29 cellular contexts compared by ENCODE assay signal in the genomic region with DNA sequence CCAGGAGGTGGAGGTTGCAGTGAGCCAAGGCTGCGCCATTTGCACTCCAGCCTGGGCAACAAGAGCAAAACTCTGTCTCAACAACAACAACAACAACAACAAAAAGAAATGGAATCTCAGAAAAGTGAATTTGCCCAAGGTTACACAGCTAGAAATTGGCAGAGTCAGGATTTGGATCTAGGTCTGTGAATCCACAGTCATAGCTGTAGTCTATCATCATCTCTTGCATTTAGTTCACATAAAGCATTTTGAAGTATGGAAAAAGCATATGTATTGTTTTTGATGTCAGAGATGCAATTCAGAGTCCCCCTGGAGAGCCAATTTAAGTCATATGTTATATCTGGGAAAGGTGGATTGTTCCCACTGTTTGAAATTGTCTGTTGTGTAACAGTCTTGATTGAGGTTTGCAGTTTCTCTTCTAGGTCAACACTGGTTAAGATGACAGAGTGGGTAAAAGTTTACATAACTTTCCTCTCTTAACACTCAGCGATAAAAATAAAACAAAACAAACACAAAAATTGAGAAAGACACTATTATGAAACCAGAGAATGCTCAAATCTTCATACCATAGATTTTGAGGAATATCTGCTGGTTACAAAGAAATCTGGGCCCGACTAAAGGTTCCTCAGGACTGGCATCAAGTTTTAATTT. TPM values are rescaled to one million over a fixed set of nuclear protein-coding genes. Genes with fewer than 3 reads are reported as not detected.
A peak's percentile ranks its signal among the peaks of the same experiment; 100 is the strongest.
DNase-seq lines count a peak whose midpoint lies in the region; TF ChIP-seq lines count a peak whose summit lies in the region.
"Had no signal": no experiment of that assay in that cellular context is flagged by ENCODE, and none has a peak within 500 bp of the region (broad histone marks: within the 10 kb centered on the region; RNA-seq: fewer than 3 reads in every experiment).

No MANE protein-coding gene starts in this region.

- H3K27me3 ChIP-seq in PC-9 (ENCODE audit: insufficient read depth, low read depth) = no peaks in the 10 kb centered on the region
- H3K27me3 ChIP-seq: esophagus squamous epithelium, neutrophil, tibial nerve had no signal

- no peak overlapping the region for H3K4me3 Mint-ChIP-seq in progenitor cell of endocrine pancreas (ENCODE audit: low read depth)
- H3K4me3 Mint-ChIP-seq: activated naive CD8-positive, alpha-beta T cell treated with anti-CD3 and anti-CD28 coated beads, Interleukin-2, amount 50 U/mL, for 24 hours; B cell; CD8-positive, alpha-beta memory T cell; endodermal cell; T-helper 1 cell treated with Interleukin-12 subunit alpha and Interleukin-12 subunit beta and Interleukin-4 antibody, amounts not matched to agents 30 μg/mL and 1 μg/mL, for 36 hours had no signal

- peak overlapping the region; percentile 31 for H3K27ac Mint-ChIP-seq in progenitor cell of endocrine pancreas
- H3K27ac Mint-ChIP-seq: activated naive CD8-positive, alpha-beta T cell treated with anti-CD3 and anti-CD28 coated beads, Interleukin-2, amount 50 U/mL, for 24 hours; B cell; endodermal cell; T-helper 1 cell treated with Interleukin-12 subunit alpha and Interleukin-12 subunit beta and Interleukin-4 antibody, amounts not matched to agents 30 μg/mL and 1 μg/mL, for 36 hours had no signal

- H3K27ac ChIP-seq in PC-9 = 0 out of 2 replicates have a peak overlapping the region, but pooled peaks have one; percentile 19
- H3K27ac ChIP-seq: esophagus squamous epithelium, neutrophil, RWPE1 had no signal

- no peaks in the 10 kb centered on the region for H3K27me3 Mint-ChIP-seq in progenitor cell of endocrine pancreas
- H3K27me3 Mint-ChIP-seq: activated naive CD8-positive, alpha-beta T cell treated with anti-CD3 and anti-CD28 coated beads, Interleukin-2, amount 50 U/mL, for 24 hours; B cell; CD8-positive, alpha-beta memory T cell had no signal

- POLR2A ChIA-PET in AG04449 (lab: Yijun Ruan, JAX) (no interaction called here), PC-9 (lab: Charles Lee; ENCODE audit: unreplicated experiment) (no interaction called here)

- H3K4me3 ChIP-seq in AG04449 (ENCODE audit: low read depth, low read length) (no peak overlapping the region), PC-9 (no peak overlapping the region), fibroblast of villous mesenchyme (ENCODE audit: low read depth, low read length) (no peak overlapping the region)
- H3K4me3 ChIP-seq: esophagus squamous epithelium, tibial nerve had no signal

- H3K9me3 ChIP-seq in PC-9 (ENCODE audit: insufficient read depth, low read depth) = no peaks in the 10 kb centered on the region
- H3K9me3 ChIP-seq: esophagus squamous epithelium, tibial nerve had no signal

- H3K4me1 Mint-ChIP-seq in progenitor cell of endocrine pancreas (ENCODE audit: low read depth) = no peaks in the 10 kb centered on the region
- H3K4me1 Mint-ChIP-seq: activated naive CD8-positive, alpha-beta T cell treated with anti-CD3 and anti-CD28 coated beads, Interleukin-2, amount 50 U/mL, for 24 hours; B cell; CD8-positive, alpha-beta memory T cell; endodermal cell had no signal

- H4K20me1 ChIP-seq in PC-9 (ENCODE audit: insufficient read depth) = no peaks in the 10 kb centered on the region

- 0 out of 2 replicates have a peak, but pooled peaks cover 8% of the 10 kb centered on the region for H3K4me1 ChIP-seq in PC-9 (replicated peaks; ENCODE audit: insufficient read depth)
- H3K4me1 ChIP-seq: esophagus squamous epithelium had no signal

- intact Hi-C loops in PC-9 (cut with micrococcal nuclease; ENCODE audit: unreplicated experiment) = no loop called here

- H2AFZ ChIP-seq in PC-9 = no peak overlapping the region

- no peaks in the 10 kb centered on the region for H3K79me2 ChIP-seq in PC-9 (ENCODE audit: low read depth)

- no TSS peak for BruUV-seq in PC-9 (replicated peaks; lab: Mats Ljungman, UMichigan)

- no peaks in the 10 kb centered on the region; the same call in 1 of the 2 replicates for H3F3A ChIP-seq in PC-9 (ENCODE audit: insufficient read depth, low read depth)

- H3K36me3 ChIP-seq in PC-9 (ENCODE audit: low read depth) = peaks cover 43% of the 10 kb centered on the region

- H3K9me2 ChIP-seq in PC-9 (ENCODE audit: insufficient read depth) = no peaks in the 10 kb centered on the region

- no peaks in the 10 kb centered on the region for H3K9me3 Mint-ChIP-seq in progenitor cell of endocrine pancreas (ENCODE audit: low read depth)
- H3K9me3 Mint-ChIP-seq: endodermal cell had no signal

- CTCF ChIA-PET in AG04449 (lab: Yijun Ruan, JAX) = interaction anchor here (1.4 kb wide), 1 partner anchor 10 kb away, joined by 3 read pairs; no protein-coding TSS in a partner anchor
- CTCF ChIA-PET in PC-9 (lab: Charles Lee) = no interaction called here

- no peak overlapping the region for H3K4me2 ChIP-seq in PC-9

- peaks cover 32% of the 10 kb centered on the region for H3K36me3 Mint-ChIP-seq in progenitor cell of endocrine pancreas (ENCODE audit: insufficient read depth)

- peak; percentile 9 for DNase-seq in AG04449 (ENCODE audit: low read depth, low spot score)
- no peak for DNase-seq in PC-9
- DNase-seq in fibroblast of villous mesenchyme (ENCODE audit: low read depth) = peak; percentile 88
- no peak for DNase-seq in progenitor cell of endocrine pancreas (ENCODE audit: low spot score, unreplicated experiment)
- no peak for DNase-seq in mucosa of gallbladder (ENCODE audit: low spot score)
- no peak for DNase-seq in NCI-H69 (lab: John Stamatoyannopoulos, UW)
- DNase-seq in COR-L47 (lab: John Stamatoyannopoulos, UW) = no peak
- DNase-seq in activated T-cell treated with anti-CD3 and anti-CD28 coated beads, Interleukin-2, amount 50 U/mL, for 48 hours = no peak
- DNase-seq: 8988T; activated CD4-positive, alpha-beta T cell treated with anti-CD3 and anti-CD28 coated beads for 1 hour; activated gamma-delta T cell treated with Interleukin-2 at 50 U/mL for 16 hours; activated naive CD8-positive, alpha-beta T cell treated with anti-CD3 and anti-CD28 coated beads, Interleukin-2, amount 50 U/mL, for 24 hours; CD8-positive, alpha-beta memory T cell; cortex of kidney; DMS153; endodermal cell; esophagus squamous epithelium; Karpas-422; NCI-H1092 treated with DMSO at 0.1 percent for 48 hours; NCI-H526 treated with DMSO at 0.1 percent for 48 hours; stimulated activated CD4-positive, alpha-beta T cell treated with anti-CD3 and anti-CD28 coated beads, Interleukin-12 subunit alpha, Interleukin-12 subunit beta, amount 100 ng/mL, for 4 hours; stimulated activated CD4-positive, alpha-beta T cell treated with anti-CD3 and anti-CD28 coated beads, Interleukin-4, amount 100 ng/mL, for 4 hours; stimulated activated naive CD4-positive, alpha-beta T cell had no signal

- TF ChIP-seq CTCF in AG04449 (IDR thresholded peaks at IDR 0.05; ENCODE audit: insufficient read depth, low read length, missing control alignments) = no peak
- no peak for TF ChIP-seq CTCF in PC-9 (conservative IDR thresholded peaks at IDR 0.05)
- TF ChIP-seq CTCF in fibroblast of villous mesenchyme (IDR thresholded peaks at IDR 0.05; ENCODE audit: insufficient read depth, low read depth, low read length) = no peak
- TF ChIP-seq CTCF in progenitor cell of endocrine pancreas (IDR thresholded peaks at IDR 0.05; ENCODE audit: unreplicated experiment) = no peak

RNA-seq across cellular contexts. Expression of a gene that starts 21.5 kb away (rescaled TPM):
- 1.6 and 3.7 TPM in 2 replicates for total RNA-seq in PC-9 (2021)
- 1.9 and 3.0 TPM in 2 replicates for total RNA-seq in fibroblast of villous mesenchyme
- 2.9 and 3.4 TPM in 2 replicates for total RNA-seq in progenitor cell of endocrine pancreas
- 1.9 TPM for total RNA-seq in mucosa of gallbladder
- total RNA-seq: G401 had no signal

Comparison
In these comparisons a context has a peak if more than half of its experiments do, and no peak if none do; other contexts are left out.
1. DNase-seq: peak in AG04449 (single experiment) and fibroblast of villous mesenchyme (single experiment); none in PC-9 (0 of 2), progenitor cell of endocrine pancreas (single experiment), mucosa of gallbladder (single experiment), NCI-H69 (single experiment), COR-L47 (single experiment) and activated T-cell treated with anti-CD3 and anti-CD28 coated beads, Interleukin-2, amount 50 U/mL, for 48 hours (0 of 2).